Comparison of ENCODE assay signal across 2 cellular contexts in genomic region chr3:5707794-5708193, GRCh38.
TF ChIP-seq lines count a peak whose summit lies in the region.

No MANE protein-coding gene starts in this region.

TF ChIP-seq in HCT116, 20 proteins besides CTCF, POLR2A, EP300 and RAD21 (continued from another document):
- TF ChIP-seq ZFX (IDR thresholded peaks at IDR 0.05) (no peak), ATF3 (IDR thresholded peaks at IDR 0.05) (no peak), SIN3A (IDR thresholded peaks at IDR 0.05; ENCODE audit: low read depth) (no peak), SP1 (IDR thresholded peaks at IDR 0.05; ENCODE audit: low read depth) (no peak), JUND (IDR thresholded peaks at IDR 0.05) (no peak), CEBPB (IDR thresholded peaks at IDR 0.05; ENCODE audit: low read depth) (no peak)

TF ChIP-seq in GM12878, 131 proteins besides CTCF, POLR2A, EP300 and RAD21 (continued from another document):
- TF ChIP-seq IKZF1 (conservative IDR thresholded peaks at IDR 0.05) (peak; percentile 55), ZBED1 (IDR thresholded peaks at IDR 0.05; ENCODE audit: borderline replicate concordance) (no peak), NFIC (IDR thresholded peaks at IDR 0.05; ENCODE audit: low read depth, low read length) (peak; percentile 61), CHD2 (IDR thresholded peaks at IDR 0.05; ENCODE audit: borderline replicate concordance, low read depth, low read length) (no peak), ATF7 (IDR thresholded peaks at IDR 0.05; ENCODE audit: low read depth) (0 out of 2 replicates have a peak, but pooled peaks have one; percentile 9), RUNX3 (IDR thresholded peaks at IDR 0.05; ENCODE audit: low read length) (peak; percentile 74)
- TF ChIP-seq, protein P1, sequence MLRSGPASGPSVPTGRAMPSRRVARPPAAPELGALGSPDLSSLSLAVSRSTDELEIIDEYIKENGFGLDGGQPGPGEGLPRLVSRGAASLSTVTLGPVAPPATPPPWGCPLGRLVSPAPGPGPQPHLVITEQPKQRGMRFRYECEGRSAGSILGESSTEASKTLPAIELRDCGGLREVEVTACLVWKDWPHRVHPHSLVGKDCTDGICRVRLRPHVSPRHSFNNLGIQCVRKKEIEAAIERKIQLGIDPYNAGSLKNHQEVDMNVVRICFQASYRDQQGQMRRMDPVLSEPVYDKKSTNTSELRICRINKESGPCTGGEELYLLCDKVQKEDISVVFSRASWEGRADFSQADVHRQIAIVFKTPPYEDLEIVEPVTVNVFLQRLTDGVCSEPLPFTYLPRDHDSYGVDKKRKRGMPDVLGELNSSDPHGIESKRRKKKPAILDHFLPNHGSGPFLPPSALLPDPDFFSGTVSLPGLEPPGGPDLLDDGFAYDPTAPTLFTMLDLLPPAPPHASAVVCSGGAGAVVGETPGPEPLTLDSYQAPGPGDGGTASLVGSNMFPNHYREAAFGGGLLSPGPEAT (IDR thresholded peaks at IDR 0.05; ENCODE audit: low read depth), result peak; percentile 63; the same call in 1 of the 2 replicates
TF ChIP-seq in GM12878: peak in this region for 8.
